In the genomic region with DNA sequence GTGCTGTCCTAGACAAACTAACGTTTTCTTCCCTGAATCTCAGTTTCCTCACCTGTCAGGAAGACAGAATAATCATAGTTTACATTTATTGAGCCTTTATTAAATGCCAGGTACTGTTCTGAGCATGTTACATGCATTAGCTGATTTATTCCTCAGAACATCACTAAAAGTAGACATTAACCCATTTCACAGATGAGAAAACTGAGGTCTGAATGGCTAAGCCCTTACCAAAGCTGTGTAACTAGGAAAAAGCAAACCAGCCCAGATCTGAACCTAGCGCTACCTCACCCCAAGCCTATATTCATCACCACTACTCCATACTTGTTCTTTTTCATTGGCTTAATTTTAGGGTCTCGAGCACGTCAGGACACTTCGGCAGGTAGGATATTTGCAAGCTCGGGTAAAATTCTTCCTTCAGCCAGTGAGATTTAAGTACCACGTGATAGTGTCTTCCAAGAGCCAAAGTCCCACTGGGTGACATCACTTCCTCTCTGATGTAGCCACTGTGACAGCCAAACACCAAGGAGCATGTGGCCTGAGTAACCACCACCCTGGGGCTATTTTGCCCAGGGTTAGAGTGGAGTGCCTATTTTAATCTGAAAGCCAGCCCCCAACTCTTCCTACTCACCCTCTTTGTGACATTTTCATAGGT, we compare ENCODE assay signal across 1 cellular context.
TF ChIP-seq lines count a peak whose summit lies in the region.

No MANE protein-coding gene starts in this region.

TF ChIP-seq in HepG2, 621 proteins besides CTCF, POLR2A, EP300 and RAD21 (continued from another document):
- TF ChIP-seq, protein P1, sequence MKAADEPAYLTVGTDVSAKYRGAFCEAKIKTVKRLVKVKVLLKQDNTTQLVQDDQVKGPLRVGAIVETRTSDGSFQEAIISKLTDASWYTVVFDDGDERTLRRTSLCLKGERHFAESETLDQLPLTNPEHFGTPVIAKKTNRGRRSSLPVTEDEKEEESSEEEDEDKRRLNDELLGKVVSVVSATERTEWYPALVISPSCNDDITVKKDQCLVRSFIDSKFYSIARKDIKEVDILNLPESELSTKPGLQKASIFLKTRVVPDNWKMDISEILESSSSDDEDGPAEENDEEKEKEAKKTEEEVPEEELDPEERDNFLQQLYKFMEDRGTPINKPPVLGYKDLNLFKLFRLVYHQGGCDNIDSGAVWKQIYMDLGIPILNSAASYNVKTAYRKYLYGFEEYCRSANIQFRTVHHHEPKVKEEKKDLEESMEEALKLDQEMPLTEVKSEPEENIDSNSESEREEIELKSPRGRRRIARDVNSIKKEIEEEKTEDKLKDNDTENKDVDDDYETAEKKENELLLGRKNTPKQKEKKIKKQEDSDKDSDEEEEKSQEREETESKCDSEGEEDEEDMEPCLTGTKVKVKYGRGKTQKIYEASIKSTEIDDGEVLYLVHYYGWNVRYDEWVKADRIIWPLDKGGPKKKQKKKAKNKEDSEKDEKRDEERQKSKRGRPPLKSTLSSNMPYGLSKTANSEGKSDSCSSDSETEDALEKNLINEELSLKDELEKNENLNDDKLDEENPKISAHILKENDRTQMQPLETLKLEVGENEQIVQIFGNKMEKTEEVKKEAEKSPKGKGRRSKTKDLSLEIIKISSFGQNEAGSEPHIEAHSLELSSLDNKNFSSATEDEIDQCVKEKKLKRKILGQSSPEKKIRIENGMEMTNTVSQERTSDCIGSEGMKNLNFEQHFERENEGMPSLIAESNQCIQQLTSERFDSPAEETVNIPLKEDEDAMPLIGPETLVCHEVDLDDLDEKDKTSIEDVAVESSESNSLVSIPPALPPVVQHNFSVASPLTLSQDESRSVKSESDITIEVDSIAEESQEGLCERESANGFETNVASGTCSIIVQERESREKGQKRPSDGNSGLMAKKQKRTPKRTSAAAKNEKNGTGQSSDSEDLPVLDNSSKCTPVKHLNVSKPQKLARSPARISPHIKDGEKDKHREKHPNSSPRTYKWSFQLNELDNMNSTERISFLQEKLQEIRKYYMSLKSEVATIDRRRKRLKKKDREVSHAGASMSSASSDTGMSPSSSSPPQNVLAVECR (CRISPR knock-in tag; IDR thresholded peaks at IDR 0.05; ENCODE audit: borderline replicate concordance): no peak
- TF ChIP-seq, protein P2, sequence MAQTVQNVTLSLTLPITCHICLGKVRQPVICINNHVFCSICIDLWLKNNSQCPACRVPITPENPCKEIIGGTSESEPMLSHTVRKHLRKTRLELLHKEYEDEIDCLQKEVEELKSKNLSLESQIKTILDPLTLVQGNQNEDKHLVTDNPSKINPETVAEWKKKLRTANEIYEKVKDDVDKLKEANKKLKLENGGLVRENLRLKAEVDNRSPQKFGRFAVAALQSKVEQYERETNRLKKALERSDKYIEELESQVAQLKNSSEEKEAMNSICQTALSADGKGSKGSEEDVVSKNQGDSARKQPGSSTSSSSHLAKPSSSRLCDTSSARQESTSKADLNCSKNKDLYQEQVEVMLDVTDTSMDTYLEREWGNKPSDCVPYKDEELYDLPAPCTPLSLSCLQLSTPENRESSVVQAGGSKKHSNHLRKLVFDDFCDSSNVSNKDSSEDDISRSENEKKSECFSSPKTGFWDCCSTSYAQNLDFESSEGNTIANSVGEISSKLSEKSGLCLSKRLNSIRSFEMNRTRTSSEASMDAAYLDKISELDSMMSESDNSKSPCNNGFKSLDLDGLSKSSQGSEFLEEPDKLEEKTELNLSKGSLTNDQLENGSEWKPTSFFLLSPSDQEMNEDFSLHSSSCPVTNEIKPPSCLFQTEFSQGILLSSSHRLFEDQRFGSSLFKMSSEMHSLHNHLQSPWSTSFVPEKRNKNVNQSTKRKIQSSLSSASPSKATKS (CRISPR knock-in tag; IDR thresholded peaks at IDR 0.05): no peak
- TF ChIP-seq ZNF775 (CRISPR knock-in tag; IDR thresholded peaks at IDR 0.05; ENCODE audit: borderline replicate concordance) (no peak), ZNF33B (CRISPR knock-in tag; IDR thresholded peaks at IDR 0.05) (no peak)
- TF ChIP-seq, protein P3, sequence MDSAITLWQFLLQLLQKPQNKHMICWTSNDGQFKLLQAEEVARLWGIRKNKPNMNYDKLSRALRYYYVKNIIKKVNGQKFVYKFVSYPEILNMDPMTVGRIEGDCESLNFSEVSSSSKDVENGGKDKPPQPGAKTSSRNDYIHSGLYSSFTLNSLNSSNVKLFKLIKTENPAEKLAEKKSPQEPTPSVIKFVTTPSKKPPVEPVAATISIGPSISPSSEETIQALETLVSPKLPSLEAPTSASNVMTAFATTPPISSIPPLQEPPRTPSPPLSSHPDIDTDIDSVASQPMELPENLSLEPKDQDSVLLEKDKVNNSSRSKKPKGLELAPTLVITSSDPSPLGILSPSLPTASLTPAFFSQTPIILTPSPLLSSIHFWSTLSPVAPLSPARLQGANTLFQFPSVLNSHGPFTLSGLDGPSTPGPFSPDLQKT (CRISPR knock-in tag; IDR thresholded peaks at IDR 0.05; ENCODE audit: borderline replicate concordance): no peak
